In the genomic region with DNA sequence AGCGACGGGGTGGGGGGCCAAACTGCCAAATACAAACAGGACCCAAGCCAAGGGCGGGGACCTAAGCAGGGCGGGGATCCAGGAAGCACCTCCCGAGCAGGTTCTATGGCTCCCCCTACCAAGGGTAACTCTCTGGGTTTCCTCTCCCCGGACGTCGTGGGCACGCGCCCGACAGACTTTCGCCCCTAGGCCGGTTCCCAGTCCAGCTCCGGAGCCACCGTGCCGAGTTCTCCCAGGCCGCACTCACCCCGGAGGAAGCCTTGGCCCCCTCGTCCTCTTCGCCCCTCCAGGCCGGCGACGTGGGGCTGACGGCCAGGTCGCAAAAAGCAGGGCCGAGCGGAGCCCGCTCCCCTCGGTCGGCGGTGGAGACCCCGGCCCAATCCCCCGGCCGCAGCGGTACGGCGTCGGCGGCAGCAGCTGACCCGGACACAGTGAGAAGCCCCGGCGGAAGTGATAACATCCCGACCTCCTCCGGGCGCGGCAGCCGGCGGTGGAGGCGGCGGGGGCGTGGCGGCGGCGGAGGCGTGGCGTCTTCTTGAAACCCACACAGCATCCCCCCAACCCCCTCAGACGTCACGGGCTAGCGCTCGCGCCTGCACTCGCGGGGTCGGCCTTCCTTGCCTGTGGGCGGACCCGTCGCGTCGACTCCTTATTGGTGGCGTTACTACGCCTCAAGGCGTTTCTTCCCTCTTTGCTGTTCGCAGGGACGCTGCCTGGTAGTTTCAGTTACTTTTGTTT, we compare ENCODE assay signal across 8 cellular contexts. TPM values are rescaled to one million over a fixed set of nuclear protein-coding genes. Genes with fewer than 3 reads are reported as not detected.
DNase-seq lines count a peak whose midpoint lies in the region; ATAC-seq and TF ChIP-seq lines count a peak whose summit lies in the region.

A gene with protein sequence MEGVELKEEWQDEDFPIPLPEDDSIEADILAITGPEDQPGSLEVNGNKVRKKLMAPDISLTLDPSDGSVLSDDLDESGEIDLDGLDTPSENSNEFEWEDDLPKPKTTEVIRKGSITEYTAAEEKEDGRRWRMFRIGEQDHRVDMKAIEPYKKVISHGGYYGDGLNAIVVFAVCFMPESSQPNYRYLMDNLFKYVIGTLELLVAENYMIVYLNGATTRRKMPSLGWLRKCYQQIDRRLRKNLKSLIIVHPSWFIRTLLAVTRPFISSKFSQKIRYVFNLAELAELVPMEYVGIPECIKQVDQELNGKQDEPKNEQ (minus strand): TSS at position 433 of the 738 bp plus-strand sequence. CDS start 6,863 bp downstream, outside the sequence.

- no peaks in the 10 kb centered on the region for H3K9me3 Mint-ChIP-seq in activated CD4-positive, alpha-beta T cell treated with anti-CD3 and anti-CD28 coated beads for 36 hours (ENCODE audit: low read depth)

- CTCF ChIA-PET in activated CD4-positive, alpha-beta T cell treated with anti-CD3 and anti-CD28 coated beads for 36 hours (lab: Charles Lee): interaction anchor here (1.2 to 3.5 kb wide), 4 partner anchors 9 to 637 kb away, joined by 4 to 20 read pairs (median 4); no protein-coding TSS in a partner anchor

- POLR2A ChIA-PET in activated CD4-positive, alpha-beta T cell treated with anti-CD3 and anti-CD28 coated beads for 36 hours (lab: Charles Lee): interaction anchor here (1.2 kb wide), 1 partner anchor 31 kb away, joined by 6 read pairs; a partner anchor contains a TSS

- TF ChIP-seq CTCF in choroid plexus epithelial cell (conservative IDR thresholded peaks at IDR 0.05; ENCODE audit: low read depth, low read length): peak; percentile 29

- intact Hi-C loops in activated CD4-positive, alpha-beta T cell treated with anti-CD3 and anti-CD28 coated beads for 36 hours (cut with DNase I, micrococcal nuclease): loop anchor here (1.0 to 5.0 kb wide), 10 partner anchors 32 to 893 kb away; a partner anchor contains a TSS

- peaks cover 23% of the 10 kb centered on the region for H3K36me3 Mint-ChIP-seq in activated CD4-positive, alpha-beta T cell treated with anti-CD3 and anti-CD28 coated beads for 36 hours (ENCODE audit: low read depth)

- DNase-seq in AG20443 (ENCODE audit: low spot score): peak; percentile 98
- DNase-seq in NCI-H524 (lab: John Stamatoyannopoulos, UW): peak; percentile 98 to 99
- DNase-seq in activated CD4-positive, alpha-beta T cell treated with anti-CD3 and anti-CD28 coated beads for 36 hours: peak; percentile 99
- peak; percentile 99 for DNase-seq in choroid plexus epithelial cell (ENCODE audit: low read depth)
- DNase-seq in kidney glomerular epithelial cell (lab: John Stamatoyannopoulos, UW): peak; percentile 94
- DNase-seq in stimulated activated CD4-positive, alpha-beta T cell treated with anti-CD3 and anti-CD28 coated beads, Interleukin-1b, Interleukin-23, amount 100 ng/mL, for 1 hour (ENCODE audit: low read depth in 2 of 2): peak; percentile 95 to 97

- no peaks in the 10 kb centered on the region for H3K27me3 Mint-ChIP-seq in activated CD4-positive, alpha-beta T cell treated with anti-CD3 and anti-CD28 coated beads for 36 hours

- peaks cover 41% of the 10 kb centered on the region for H3K4me1 Mint-ChIP-seq in activated CD4-positive, alpha-beta T cell treated with anti-CD3 and anti-CD28 coated beads for 36 hours

- H3K4me3 Mint-ChIP-seq in activated CD4-positive, alpha-beta T cell treated with anti-CD3 and anti-CD28 coated beads for 36 hours: peak within 1 kb of the TSS; percentile 80

- peak; percentile 83 for TF ChIP-seq POLR2A in GM19099 (IDR thresholded peaks at IDR 0.05; ENCODE audit: extremely low read depth, insufficient read length, low read depth)

- peak; percentile 89 for ATAC-seq in HG03432 (IDR thresholded peaks at IDR 0.05; ENCODE audit: unreplicated experiment)
- peak; percentile 87 for ATAC-seq in activated CD4-positive, alpha-beta T cell treated with anti-CD3 and anti-CD28 coated beads for 36 hours

- H3K4me3 ChIP-seq in choroid plexus epithelial cell (ENCODE audit: low read depth, low read length): peak within 1 kb of the TSS; percentile 82

- peak within 1 kb of the TSS; percentile 98 for H3K27ac Mint-ChIP-seq in activated CD4-positive, alpha-beta T cell treated with anti-CD3 and anti-CD28 coated beads for 36 hours

RNA-seq across cellular contexts. Expression of the gene that starts here (rescaled TPM):
- total RNA-seq in activated CD4-positive, alpha-beta T cell treated with anti-CD3 and anti-CD28 coated beads for 36 hours: 10 to 100 TPM; 51.9 to 61.5 TPM

Comparison
In these comparisons a context has a peak if more than half of its experiments do, and no peak if none do; other contexts are left out.
1. Peak in every context shown above with its lines: DNase-seq, ATAC-seq and H3K4me3 ChIP-seq.